13 cellular contexts compared by ENCODE assay signal in genomic region chr19:48961051-48961649, GRCh38. TPM values are rescaled to one million over a fixed set of nuclear protein-coding genes. Genes with fewer than 3 reads are reported as not detected.
DNase-seq lines count a peak whose midpoint lies in the region; ATAC-seq and TF ChIP-seq lines count a peak whose summit lies in the region.
"Had no signal": no experiment of that assay in that cellular context is flagged by ENCODE, and none has a peak within 500 bp of the region (broad histone marks: within the 10 kb centered on the region; RNA-seq: fewer than 3 reads in every experiment).

No MANE protein-coding gene starts in this region.

- no peak for TF ChIP-seq CTCF in left ventricle myocardium inferior (IDR thresholded peaks at IDR 0.05; ENCODE audit: borderline replicate concordance)
- no peak for TF ChIP-seq CTCF in type B pancreatic cell (conservative IDR thresholded peaks at IDR 0.05)
- no peak for TF ChIP-seq CTCF in MCF 10A (IDR thresholded peaks at IDR 0.05; ENCODE audit: unreplicated experiment)

- H3K4me1 Mint-ChIP-seq in activated T-helper 17 cell treated with anti-CD3 and anti-CD28 coated beads, Interleukin-2, amount 50 U/mL, for 72 hours, result peaks cover 30% of the 10 kb centered on the region
- H3K4me1 Mint-ChIP-seq in type B pancreatic cell (ENCODE audit: unreplicated experiment) (peaks cover 34% of the 10 kb centered on the region), MCF 10A (ENCODE audit: insufficient read depth, unreplicated experiment) (peaks cover 30% of the 10 kb centered on the region)

- H3K36me3 Mint-ChIP-seq in activated T-helper 17 cell treated with anti-CD3 and anti-CD28 coated beads, Interleukin-2, amount 50 U/mL, for 72 hours (ENCODE audit: low read depth), result peaks cover 80% of the 10 kb centered on the region
- H3K36me3 Mint-ChIP-seq in type B pancreatic cell (peaks cover 22% of the 10 kb centered on the region), MCF 10A (ENCODE audit: insufficient read depth, unreplicated experiment) (peaks cover 70% of the 10 kb centered on the region)

- H3K4me3 Mint-ChIP-seq in activated T-helper 17 cell treated with anti-CD3 and anti-CD28 coated beads, Interleukin-2, amount 50 U/mL, for 72 hours, result peak overlapping the region; percentile 100
- H3K4me3 Mint-ChIP-seq in type B pancreatic cell (peak overlapping the region; percentile 36), MCF 10A (ENCODE audit: unreplicated experiment) (no peak overlapping the region)

- H3K27me3 ChIP-seq in left ventricle myocardium inferior (ENCODE audit: low read depth), result no peaks in the 10 kb centered on the region
- no peaks in the 10 kb centered on the region for H3K27me3 ChIP-seq in mucosa of rectum (ENCODE audit: control insufficient read depth in 2 of 2, insufficient read depth in 2 of 2, low read length in 2 of 2)
- H3K27me3 ChIP-seq: testis had no signal

- H3K36me3 ChIP-seq in left ventricle myocardium inferior, result peaks cover 5% of the 10 kb centered on the region
- H3K36me3 ChIP-seq in mucosa of rectum (ENCODE audit: control insufficient read depth in 2 of 2, insufficient read depth in 2 of 2, low read length in 2 of 2), result peaks cover 0 to 3% of the 10 kb centered on the region in 2 donors

- POLR2A ChIA-PET in MCF 10A (lab: Yijun Ruan, JAX), result interaction anchor here (4.1 kb wide), 1 partner anchor 31 kb away, joined by 23 read pairs; the partner anchor contains the start of genes GYS1 and RUVBL2

- DNase-seq in left ventricle myocardium inferior (no peak), left cardiac atrium (no peak), type B pancreatic cell (ENCODE audit: extremely low spot score, unreplicated experiment) (no peak), MCF 10A (ENCODE audit: unreplicated experiment) (no peak), NCI-H526 treated with DMSO at 0.1 percent for 48 hours (lab: John Stamatoyannopoulos, UW) (no peak), dedifferentiated amniotic fluid mesenchymal stem cell (ENCODE audit: extremely low spot score) (no peak)
- DNase-seq: activated CD4-positive, CD25-positive, alpha-beta regulatory T cell; NCI-H1436 treated with DMSO at 0.1 percent for 48 hours; testis had no signal

- H3K9ac ChIP-seq in mucosa of rectum (ENCODE audit: low read depth in 1 of 2, low read length in 2 of 2), result peak overlapping the region in 1 of 2 donors; percentile 74

- no TSS peak for BruUV-seq in MCF 10A (replicated peaks; lab: Mats Ljungman, UMichigan)

- H3K27me3 Mint-ChIP-seq in activated T-helper 17 cell treated with anti-CD3 and anti-CD28 coated beads, Interleukin-2, amount 50 U/mL, for 72 hours, result no peaks in the 10 kb centered on the region
- H3K27me3 Mint-ChIP-seq in type B pancreatic cell, result peaks cover 3% of the 10 kb centered on the region
- H3K27me3 Mint-ChIP-seq in MCF 10A (ENCODE audit: insufficient read depth, unreplicated experiment), result no peaks in the 10 kb centered on the region

- H3K4me1 ChIP-seq in left ventricle myocardium inferior (peaks cover 39% of the 10 kb centered on the region), mucosa of rectum (ENCODE audit: control insufficient read depth in 2 of 2, insufficient read depth in 2 of 2, low read length in 2 of 2) (peaks cover 34 to 43% of the 10 kb centered on the region in 2 donors)

- no peaks in the 10 kb centered on the region for H3K9me3 Mint-ChIP-seq in activated T-helper 17 cell treated with anti-CD3 and anti-CD28 coated beads, Interleukin-2, amount 50 U/mL, for 72 hours
- no peaks in the 10 kb centered on the region for H3K9me3 Mint-ChIP-seq in type B pancreatic cell
- H3K9me3 Mint-ChIP-seq in MCF 10A (ENCODE audit: unreplicated experiment), result no peaks in the 10 kb centered on the region

- intact Hi-C loops in left ventricle myocardium inferior (cut with micrococcal nuclease) (no loop called here), left cardiac atrium (cut with DNase I) (loop anchor here in 1 of 2 donors (10.0 kb wide), 1 partner anchor 86 kb away; the partner anchor contains the start of gene PPP1R15A), MCF 10A (cut with micrococcal nuclease) (no loop called here)

- CTCF ChIA-PET in MCF 10A (lab: Yijun Ruan, JAX), result interaction anchor here (0.6 to 1.1 kb wide), 2 partner anchors 10 to 184 kb away, joined by 3 to 4 read pairs; no protein-coding TSS in a partner anchor

- no peak for ATAC-seq in left cardiac atrium
- no peak for ATAC-seq in activated T-helper 17 cell treated with anti-CD3 and anti-CD28 coated beads, Interleukin-2, amount 50 U/mL, for 72 hours (replicated peaks)

- H3K27ac Mint-ChIP-seq in activated T-helper 17 cell treated with anti-CD3 and anti-CD28 coated beads, Interleukin-2, amount 50 U/mL, for 72 hours, result peak overlapping the region; percentile 100
- H3K27ac Mint-ChIP-seq in type B pancreatic cell, result peak overlapping the region; percentile 64
- H3K27ac Mint-ChIP-seq in MCF 10A (ENCODE audit: low read depth, unreplicated experiment), result no peak overlapping the region

- H3K9me3 ChIP-seq in left ventricle myocardium inferior (replicated peaks) (no peaks in the 10 kb centered on the region), mucosa of rectum (ENCODE audit: control insufficient read depth in 2 of 2, low read length in 2 of 2) (no peaks in the 10 kb centered on the region)
- H3K9me3 ChIP-seq: testis had no signal

- no peak overlapping the region for H3K4me3 ChIP-seq in left ventricle myocardium inferior
- H3K4me3 ChIP-seq in mucosa of rectum (ENCODE audit: low read length in 2 of 2), result no peak overlapping the region
- H3K4me3 ChIP-seq: lung, testis had no signal

- peak overlapping the region; percentile 94 for H3K27ac ChIP-seq in left ventricle myocardium inferior (replicated peaks)
- peak overlapping the region; percentile 90 to 95 for H3K27ac ChIP-seq in mucosa of rectum (ENCODE audit: low read depth in 2 of 2, low read length in 2 of 2)
- H3K27ac ChIP-seq: C4-2B had no signal

RNA-seq across cellular contexts. Expression of gene FTL, which starts 4.0 kb away (rescaled TPM):
- total RNA-seq in left ventricle myocardium inferior, result 834 TPM
- total RNA-seq in left cardiac atrium, result 1,000 to 10,000 TPM; 1,813 to 2,086 TPM
- 1,000 to 10,000 TPM; 1,320 to 1,710 TPM for total RNA-seq in activated T-helper 17 cell treated with anti-CD3 and anti-CD28 coated beads, Interleukin-2, amount 50 U/mL, for 72 hours
- total RNA-seq in type B pancreatic cell (ENCODE audit: low replicate concordance), result 1,657 and 2,039 TPM in 2 replicates
- 275 and 390 TPM in 2 replicates for total RNA-seq in MCF 10A (2022)

RNA-seq across cellular contexts. Expression of gene BAX, which starts 6.5 kb away (rescaled TPM):
- total RNA-seq in left ventricle myocardium inferior (25.5 TPM), left cardiac atrium (10 to 100 TPM; 28.8 to 36.1 TPM), type B pancreatic cell (ENCODE audit: low replicate concordance) (161 and 201 TPM in 2 replicates), MCF 10A (2022) (130 and 152 TPM in 2 replicates)
- 100 to 1,000 TPM; 286 to 464 TPM for total RNA-seq in activated T-helper 17 cell treated with anti-CD3 and anti-CD28 coated beads, Interleukin-2, amount 50 U/mL, for 72 hours

RNA-seq across cellular contexts. Expression of gene DHDH, which starts 27.7 kb away (rescaled TPM):
- total RNA-seq in left ventricle myocardium inferior (not detected), left cardiac atrium (not detected), type B pancreatic cell (ENCODE audit: low replicate concordance) (1.4 and 3.4 TPM in 2 replicates), MCF 10A (2022) (not detected in 2 replicates)
- 1 to 10 TPM; 1.2 to 3.8 TPM for total RNA-seq in activated T-helper 17 cell treated with anti-CD3 and anti-CD28 coated beads, Interleukin-2, amount 50 U/mL, for 72 hours

RNA-seq across cellular contexts. Expression of gene GYS1, which starts 32.0 kb away (rescaled TPM):
- 138 TPM for total RNA-seq in left ventricle myocardium inferior
- 10 to 100 TPM; 66.4 to 95.7 TPM for total RNA-seq in left cardiac atrium
- 10 to 100 TPM; 50.8 to 99.9 TPM for total RNA-seq in activated T-helper 17 cell treated with anti-CD3 and anti-CD28 coated beads, Interleukin-2, amount 50 U/mL, for 72 hours
- 62.1 and 64.8 TPM in 2 replicates for total RNA-seq in type B pancreatic cell (ENCODE audit: low replicate concordance)
- total RNA-seq in MCF 10A (2022), result 29.7 and 42.7 TPM in 2 replicates

RNA-seq across cellular contexts. Expression of gene RUVBL2, which starts 32.5 kb away (rescaled TPM):
- total RNA-seq in left ventricle myocardium inferior, result 44.4 TPM
- 10 to 100 TPM; 39.3 to 50.0 TPM for total RNA-seq in left cardiac atrium
- 100 to 1,000 TPM; 100 to 166 TPM for total RNA-seq in activated T-helper 17 cell treated with anti-CD3 and anti-CD28 coated beads, Interleukin-2, amount 50 U/mL, for 72 hours
- total RNA-seq in type B pancreatic cell (ENCODE audit: low replicate concordance), result 72.6 and 99.5 TPM in 2 replicates
- 126 and 156 TPM in 2 replicates for total RNA-seq in MCF 10A (2022)
